Comparison of ENCODE assay signal across 11 cellular contexts in genomic region chr1:55355549-55355948, GRCh38.
"Had no signal": no experiment of that assay in that cellular context is flagged by ENCODE, and none has a peak within 500 bp of the region (broad histone marks: within the 10 kb centered on the region; RNA-seq: fewer than 3 reads in every experiment).

No MANE protein-coding gene starts in this region.

- H3K9me3 ChIP-seq: HAP-1 had no signal

- H3K36me3 ChIP-seq: HAP-1 had no signal

- ATAC-seq: GM23338, HCT116 had no signal

- H3K4me2 ChIP-seq: GM23338 had no signal

- H3K4me1 ChIP-seq: HAP-1 had no signal

- DNase-seq: GM23248, GOT3, H7, H9, HCEC 1CT, HFFc6 had no signal

- H3K27ac ChIP-seq: GM23248 had no signal

- FAIRE-seq: H1, H54 had no signal

- H3K4me3 ChIP-seq: GM23248, GM23338, HAP-1 had no signal

- H3K9ac ChIP-seq: GM23248 had no signal

- H2AFZ ChIP-seq: GM23248, GM23338 had no signal
